8 cellular contexts compared by ENCODE assay signal in the genomic region with DNA sequence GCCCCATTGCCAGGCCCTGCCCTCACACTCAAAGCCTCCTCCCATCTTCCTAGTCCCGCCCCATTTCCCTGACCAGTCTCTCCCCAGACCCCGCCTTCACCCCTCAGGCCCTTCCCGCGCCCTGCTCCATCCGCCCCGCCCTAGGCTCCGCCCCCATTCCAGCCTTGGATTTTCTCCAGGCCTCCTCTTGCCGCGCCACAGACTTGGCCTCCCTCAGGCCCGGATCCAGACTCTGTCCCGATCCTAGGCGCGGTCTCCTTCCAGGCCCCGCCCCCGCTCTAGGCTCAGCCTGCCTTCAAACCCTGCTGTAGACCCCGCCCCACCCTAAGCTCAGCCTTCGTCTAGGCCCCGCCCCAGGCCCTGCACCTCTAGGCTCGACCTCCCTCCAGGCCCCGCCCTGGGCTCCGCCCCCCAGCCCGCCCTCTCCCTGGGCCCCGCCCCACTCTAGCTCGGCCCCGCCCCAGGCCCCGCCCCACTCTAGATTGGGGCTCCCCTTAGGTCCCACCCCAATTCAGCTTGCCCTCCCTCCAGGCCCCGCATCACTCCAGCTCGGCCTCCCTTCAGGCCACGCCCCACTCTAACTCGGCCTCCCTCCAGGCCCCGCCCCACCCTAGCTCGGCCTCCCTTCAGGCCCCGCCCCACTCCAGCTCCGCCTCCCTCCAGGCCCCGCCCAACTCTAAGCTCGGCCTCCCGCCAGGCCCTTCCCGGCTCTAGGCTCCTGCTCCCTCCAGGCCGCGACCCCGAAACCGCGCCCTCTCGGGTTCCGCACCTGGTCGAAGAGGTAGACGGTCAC. TPM values are rescaled to one million over a fixed set of nuclear protein-coding genes. Genes with fewer than 3 reads are reported as not detected.
DNase-seq lines count a peak whose midpoint lies in the region; ATAC-seq and TF ChIP-seq lines count a peak whose summit lies in the region.

No MANE protein-coding gene starts in this region.

- H3K27ac Mint-ChIP-seq in activated CD8-positive, alpha-beta T cell treated with anti-CD3 and anti-CD28 coated beads for 36 hours, result peak overlapping the region; percentile 55

- no peak for TF ChIP-seq CTCF in AG09309 (IDR thresholded peaks at IDR 0.05; ENCODE audit: control insufficient read depth, insufficient read depth, low read depth, low read length, missing control alignments)
- TF ChIP-seq CTCF in activated CD8-positive, alpha-beta T cell treated with anti-CD3 and anti-CD28 coated beads for 36 hours (IDR thresholded peaks at IDR 0.05), result no peak

- DNase-seq in AG09309 (ENCODE audit: low read depth) (peak; percentile 88), NCI-H774 (lab: John Stamatoyannopoulos, UW) (peak; percentile 99), lung microvascular endothelial cell (ENCODE audit: low read depth in 2 of 2) (peak; percentile 98 to 99)
- peak; percentile 89 for DNase-seq in activated CD8-positive, alpha-beta T cell treated with anti-CD3 and anti-CD28 coated beads for 36 hours
- DNase-seq in effector CD4-positive, alpha-beta T cell, result peak; percentile 73
- DNase-seq in stimulated activated CD4-positive, alpha-beta T cell treated with anti-CD3 and anti-CD28 coated beads, TNF-alpha, amount 100 ng/mL, for 4 hours (ENCODE audit: low read depth in 3 of 3), result peak; percentile 58 to 70 (median 62)

- peak overlapping the region; percentile 63 for H3K4me3 ChIP-seq in AG09309 (ENCODE audit: control insufficient read depth, low read depth, low read length)

- CTCF ChIA-PET in activated CD8-positive, alpha-beta T cell treated with anti-CD3 and anti-CD28 coated beads for 36 hours (lab: Charles Lee), result interaction anchor here (1.0 to 1.9 kb wide), 7 partner anchors 11 to 102 kb away, joined by 3 to 8 read pairs (median 4); a partner anchor contains a TSS

- peaks cover 25% of the 10 kb centered on the region for H3K4me1 Mint-ChIP-seq in activated CD8-positive, alpha-beta T cell treated with anti-CD3 and anti-CD28 coated beads for 36 hours (ENCODE audit: low read depth)

- peaks cover 24% of the 10 kb centered on the region for H3K27me3 Mint-ChIP-seq in activated CD8-positive, alpha-beta T cell treated with anti-CD3 and anti-CD28 coated beads for 36 hours

- H3K4me3 Mint-ChIP-seq in activated CD8-positive, alpha-beta T cell treated with anti-CD3 and anti-CD28 coated beads for 36 hours, result peak overlapping the region; percentile 64

- no peaks in the 10 kb centered on the region for H3K9me3 Mint-ChIP-seq in activated CD8-positive, alpha-beta T cell treated with anti-CD3 and anti-CD28 coated beads for 36 hours

- ATAC-seq in GM19025 (IDR thresholded peaks at IDR 0.05; ENCODE audit: low read depth, unreplicated experiment) (peak; percentile 44), HG03196 (IDR thresholded peaks at IDR 0.05; ENCODE audit: unreplicated experiment) (peak; percentile 56)
- peak; percentile 83 for ATAC-seq in activated CD8-positive, alpha-beta T cell treated with anti-CD3 and anti-CD28 coated beads for 36 hours

- intact Hi-C loops in activated CD8-positive, alpha-beta T cell treated with anti-CD3 and anti-CD28 coated beads for 36 hours (cut with micrococcal nuclease), result no loop called here

- POLR2A ChIA-PET in activated CD8-positive, alpha-beta T cell treated with anti-CD3 and anti-CD28 coated beads for 36 hours (lab: Charles Lee), result interaction anchor here (0.5 to 1.6 kb wide), 2 partner anchors 13 to 1246 kb away, joined by 4 read pairs; no protein-coding TSS in a partner anchor

- H3K36me3 Mint-ChIP-seq in activated CD8-positive, alpha-beta T cell treated with anti-CD3 and anti-CD28 coated beads for 36 hours (ENCODE audit: low read depth), result no peaks in the 10 kb centered on the region

RNA-seq across cellular contexts. Expression of a gene that starts 18.5 kb away (rescaled TPM):
- 1 to 10 TPM; 3.4 to 4.0 TPM for total RNA-seq in activated CD8-positive, alpha-beta T cell treated with anti-CD3 and anti-CD28 coated beads for 36 hours
- under 0.01 TPM in 1 of 2 replicates, not detected in the other for total RNA-seq in lung microvascular endothelial cell

RNA-seq across cellular contexts. Expression of a gene that starts 24.0 kb away (rescaled TPM):
- 10 to 100 TPM; 23.8 to 24.5 TPM for total RNA-seq in activated CD8-positive, alpha-beta T cell treated with anti-CD3 and anti-CD28 coated beads for 36 hours
- total RNA-seq in lung microvascular endothelial cell, result 40.1 and 43.1 TPM in 2 replicates

RNA-seq across cellular contexts. Expression of a gene that starts 37.7 kb away (rescaled TPM):
- 1 to 10 TPM; 1.3 to 1.5 TPM for total RNA-seq in activated CD8-positive, alpha-beta T cell treated with anti-CD3 and anti-CD28 coated beads for 36 hours
- total RNA-seq in lung microvascular endothelial cell, result under 0.01 and 0.20 TPM in 2 replicates

RNA-seq across cellular contexts. Expression of a gene that starts 47.3 kb away (rescaled TPM):
- total RNA-seq in activated CD8-positive, alpha-beta T cell treated with anti-CD3 and anti-CD28 coated beads for 36 hours, result 10 to 100 TPM; 49.4 to 50.1 TPM
- 10.0 and 14.5 TPM in 2 replicates for total RNA-seq in lung microvascular endothelial cell

RNA-seq across cellular contexts. Expression of a gene that starts 58.9 kb away (rescaled TPM):
- total RNA-seq in activated CD8-positive, alpha-beta T cell treated with anti-CD3 and anti-CD28 coated beads for 36 hours, result not detected
- total RNA-seq in lung microvascular endothelial cell, result not detected in 2 replicates

Comparison
In these comparisons a context has a peak if more than half of its experiments do, and no peak if none do; other contexts are left out.
1. Peak in every context shown above with its lines: DNase-seq, ATAC-seq and H3K4me3 ChIP-seq.